8 cellular contexts compared by ENCODE assay signal in the genomic region with DNA sequence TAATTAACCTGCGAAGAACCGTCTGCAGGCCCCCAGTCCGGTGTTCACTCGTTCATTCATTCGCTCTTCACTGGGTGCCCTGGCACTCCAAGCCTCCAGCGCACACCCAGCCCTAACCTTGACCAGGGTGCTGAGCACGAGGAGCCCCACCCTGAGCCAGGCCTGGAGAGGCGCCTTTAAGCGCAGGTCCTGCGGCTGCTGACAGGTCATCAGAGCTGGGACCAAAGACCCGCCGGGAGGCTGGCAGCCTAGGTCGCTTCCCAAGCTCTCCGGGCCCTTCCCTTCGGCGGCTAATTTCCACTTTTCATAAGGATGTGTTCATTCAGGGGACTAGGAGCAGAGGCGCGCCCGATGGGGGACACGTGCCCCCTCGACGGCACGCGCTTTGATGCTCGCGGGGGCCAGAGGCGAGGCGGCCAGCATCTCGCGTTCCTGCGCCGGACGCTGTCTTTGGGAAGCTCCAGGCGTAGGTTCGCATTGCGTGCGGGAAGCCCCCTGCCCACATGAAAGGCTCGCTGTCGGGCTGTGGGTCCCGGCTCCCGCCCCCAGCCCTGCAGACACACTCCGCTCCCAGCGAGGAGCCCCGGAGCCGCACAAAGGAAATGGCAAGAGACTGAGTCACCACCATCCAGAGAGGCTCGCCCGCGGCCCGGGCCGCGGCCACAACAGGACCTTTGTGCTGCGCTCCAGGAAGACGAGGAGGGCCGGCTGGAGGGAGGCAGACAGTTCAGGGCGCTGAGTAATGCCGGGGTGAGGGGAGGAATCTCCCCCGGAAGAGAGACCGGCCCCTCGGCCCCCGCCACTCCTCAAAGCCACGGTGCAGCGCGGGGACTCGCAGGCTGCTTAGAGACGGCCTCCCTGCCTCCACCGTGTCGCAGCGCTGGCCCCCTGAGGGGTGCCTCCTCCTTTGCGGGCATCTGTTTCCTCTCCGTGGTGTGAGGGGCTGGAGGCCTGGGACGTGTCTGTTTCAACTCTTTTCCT.
DNase-seq lines count a peak whose midpoint lies in the region; ATAC-seq and TF ChIP-seq lines count a peak whose summit lies in the region.

No MANE protein-coding gene starts in this region.

- peak overlapping the region; percentile 57 for H3K4me2 ChIP-seq in IMR-90 (ENCODE audit: low read depth, low read length)

- peak; percentile 92 for DNase-seq in AG08396 (ENCODE audit: low spot score)
- DNase-seq in IMR-90: peak; percentile 91
- peak; percentile 95 for DNase-seq in astrocyte of the spinal cord (ENCODE audit: low read depth, low spot score)
- peak; percentile 89 for DNase-seq in kidney tubule cell (ENCODE audit: low spot score)
- no peak for DNase-seq in upper lobe of right lung
- no peak for DNase-seq in D341Med (ENCODE audit: low spot score)
- DNase-seq in NCI-H1105 (lab: John Stamatoyannopoulos, UW): no peak

- H3K4me3 ChIP-seq in IMR-90 (ENCODE audit: insufficient read depth, low read depth, low read length) (no peak overlapping the region), astrocyte of the spinal cord (ENCODE audit: low read depth, low read length) (no peak overlapping the region), upper lobe of right lung (no peak overlapping the region)

- no peaks in the 10 kb centered on the region for H3K79me1 ChIP-seq in IMR-90 (ENCODE audit: low read depth in 1 of 2, low read length in 2 of 2)

- CTCF ChIA-PET in IMR-90 (lab: Yijun Ruan, JAX): no interaction called here

- peaks cover 5% of the 10 kb centered on the region; the same call in 1 of the 2 replicates for H4K20me1 ChIP-seq in IMR-90 (ENCODE audit: insufficient read depth, low read length)

- H2BK120ac ChIP-seq in IMR-90 (ENCODE audit: low read depth, low read length): peak overlapping the region; percentile 97

- peak overlapping the region; percentile 76 to 87 for H4K8ac ChIP-seq in IMR-90 (ENCODE audit: low read depth in 2 of 2, low read length in 2 of 2)

- no peaks in the 10 kb centered on the region for H3K9me3 ChIP-seq in IMR-90 (ENCODE audit: control insufficient read depth, insufficient read depth, low read length)
- no peaks in the 10 kb centered on the region for H3K9me3 ChIP-seq in upper lobe of right lung

- POLR2A ChIA-PET in IMR-90 (lab: Charles Lee; ENCODE audit: unreplicated experiment): no interaction called here

- peak overlapping the region; percentile 87 for H2AK9ac ChIP-seq in IMR-90 (replicated peaks; ENCODE audit: low read depth, low read length, poor library complexity)

- peak overlapping the region; percentile 94 for H4K91ac ChIP-seq in IMR-90 (ENCODE audit: insufficient read depth, low read depth, low read length)

- TF ChIP-seq CTCF in IMR-90 (conservative IDR thresholded peaks at IDR 0.05; ENCODE audit: low read depth, low read length) (no peak), astrocyte of the spinal cord (IDR thresholded peaks at IDR 0.05; ENCODE audit: low read depth, low read length) (no peak), upper lobe of right lung (IDR thresholded peaks at IDR 0.05) (no peak)

- peak overlapping the region; percentile 89 for H3K4ac ChIP-seq in IMR-90 (ENCODE audit: low read depth, low read length)

- intact Hi-C loops in IMR-90 (cut with micrococcal nuclease) (loop anchor here (5.0 kb wide), 1 partner anchor 268 kb away; a partner anchor contains a TSS), upper lobe of right lung (cut with DNase I) (no loop called here)

- WGBS in IMR-90 (ENCODE audit: extremely low coverage in 2 of 2, insufficient read length in 1 of 2), 2 experiments: 53% methylated on average over 3 of the region's 71 CpGs; no CpG with 5 or more reads in 1 of the 2 experiments

- H3K14ac ChIP-seq in IMR-90 (replicated peaks; ENCODE audit: low read depth, low read length): peak overlapping the region; percentile 90

- BruUV-seq in IMR-90 (replicated peaks; lab: Mats Ljungman, UMichigan): no TSS peak

- peak overlapping the region; percentile 98 for H2BK20ac ChIP-seq in IMR-90 (ENCODE audit: low read depth, low read length)

- H3K56ac ChIP-seq in IMR-90 (ENCODE audit: extremely low read depth, insufficient read depth, low read length): no peak overlapping the region

- H3K9ac ChIP-seq in IMR-90 (ENCODE audit: low read depth, low read length): 0 out of 2 replicates have a peak overlapping the region, but pooled peaks have one; percentile 3

- 0 out of 2 replicates have a peak overlapping the region, but pooled peaks have one; percentile 57 for H3K23ac ChIP-seq in IMR-90 (ENCODE audit: low read depth, low read length)

- peak overlapping the region; percentile 80 for H4K5ac ChIP-seq in IMR-90 (ENCODE audit: low read depth, low read length)

- H3K4me1 ChIP-seq in IMR-90 (ENCODE audit: control insufficient read depth, insufficient read depth, low read length) (peaks cover 25% of the 10 kb centered on the region), upper lobe of right lung (peaks cover 7% of the 10 kb centered on the region)

- peaks cover 25% of the 10 kb centered on the region for H3K9me1 ChIP-seq in IMR-90 (ENCODE audit: insufficient read depth, low read length)

- ATAC-seq in IMR-90 (ENCODE audit: low read depth): peak; percentile 92
- ATAC-seq in upper lobe of right lung: peak; percentile 43
- no peak for ATAC-seq in HG02623 (IDR thresholded peaks at IDR 0.05; ENCODE audit: unreplicated experiment)

- H2BK5ac ChIP-seq in IMR-90 (ENCODE audit: low read depth, low read length, poor library complexity, severe bottlenecking): peak overlapping the region; percentile 80

- H3K27me3 ChIP-seq in IMR-90 (ENCODE audit: control insufficient read depth, insufficient read depth, low read length) (no peaks in the 10 kb centered on the region), upper lobe of right lung (no peaks in the 10 kb centered on the region)

- peak; percentile 14 for TF ChIP-seq RAD21 in IMR-90 (IDR thresholded peaks at IDR 0.05; ENCODE audit: low read length)

- TF ChIP-seq POLR2A in IMR-90 (IDR thresholded peaks at IDR 0.05; ENCODE audit: low read depth, low read length): no peak

- H3K27ac ChIP-seq in IMR-90 (ENCODE audit: insufficient read depth, low read length): peak overlapping the region; percentile 54
- H3K27ac ChIP-seq in upper lobe of right lung: no peak overlapping the region

- H3K18ac ChIP-seq in IMR-90 (ENCODE audit: low read depth, low read length): peak overlapping the region; percentile 66

- H2BK15ac ChIP-seq in IMR-90 (ENCODE audit: low read depth, low read length): peak overlapping the region; percentile 99; the same call in 2 of the 3 replicates

- dilution Hi-C loops in IMR-90 (cut with HindIII; ENCODE audit: low sequenced_read_pairs, unreplicated experiment): no loop called here

- peak overlapping the region; percentile 95 for H2AK5ac ChIP-seq in IMR-90 (ENCODE audit: low read depth, low read length)

- peak overlapping the region; percentile 91 for H2AFZ ChIP-seq in IMR-90 (replicated peaks; ENCODE audit: low read length, poor library complexity)

- H3K36me3 ChIP-seq in IMR-90 (ENCODE audit: control insufficient read depth, insufficient read depth, low read length) (no peaks in the 10 kb centered on the region), upper lobe of right lung (no peaks in the 10 kb centered on the region)

- in situ Hi-C loops in IMR-90 (cut with MboI; ENCODE audit: low sequenced_read_pairs): no loop called here
- in situ Hi-C loops in astrocyte of the spinal cord (cut with HindIII; ENCODE audit: low sequenced_read_pairs): no loop called here

TF ChIP-seq in IMR-90, 13 proteins besides CTCF, POLR2A, EP300 and RAD21:
- TF ChIP-seq MXI1 (IDR thresholded peaks at IDR 0.05; ENCODE audit: borderline replicate concordance, low read depth, low read length): 0 out of 2 replicates have a peak, but pooled peaks have one; percentile 19
- TF ChIP-seq, protein P1, sequence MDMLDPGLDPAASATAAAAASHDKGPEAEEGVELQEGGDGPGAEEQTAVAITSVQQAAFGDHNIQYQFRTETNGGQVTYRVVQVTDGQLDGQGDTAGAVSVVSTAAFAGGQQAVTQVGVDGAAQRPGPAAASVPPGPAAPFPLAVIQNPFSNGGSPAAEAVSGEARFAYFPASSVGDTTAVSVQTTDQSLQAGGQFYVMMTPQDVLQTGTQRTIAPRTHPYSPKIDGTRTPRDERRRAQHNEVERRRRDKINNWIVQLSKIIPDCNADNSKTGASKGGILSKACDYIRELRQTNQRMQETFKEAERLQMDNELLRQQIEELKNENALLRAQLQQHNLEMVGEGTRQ (IDR thresholded peaks at IDR 0.05; ENCODE audit: low read depth, low read length): peak; percentile 65
- TF ChIP-seq CHD1 (IDR thresholded peaks at IDR 0.05; ENCODE audit: low read depth, low read length): no peak
- no peak for TF ChIP-seq CEBPB (IDR thresholded peaks at IDR 0.05; ENCODE audit: low read depth, low read length)
- peak; percentile 77 for TF ChIP-seq MAZ (IDR thresholded peaks at IDR 0.05; ENCODE audit: borderline replicate concordance, low read depth, low read length)
- TF ChIP-seq SMC3 (IDR thresholded peaks at IDR 0.05; ENCODE audit: low read depth, low read length): no peak
- TF ChIP-seq, protein P2, sequence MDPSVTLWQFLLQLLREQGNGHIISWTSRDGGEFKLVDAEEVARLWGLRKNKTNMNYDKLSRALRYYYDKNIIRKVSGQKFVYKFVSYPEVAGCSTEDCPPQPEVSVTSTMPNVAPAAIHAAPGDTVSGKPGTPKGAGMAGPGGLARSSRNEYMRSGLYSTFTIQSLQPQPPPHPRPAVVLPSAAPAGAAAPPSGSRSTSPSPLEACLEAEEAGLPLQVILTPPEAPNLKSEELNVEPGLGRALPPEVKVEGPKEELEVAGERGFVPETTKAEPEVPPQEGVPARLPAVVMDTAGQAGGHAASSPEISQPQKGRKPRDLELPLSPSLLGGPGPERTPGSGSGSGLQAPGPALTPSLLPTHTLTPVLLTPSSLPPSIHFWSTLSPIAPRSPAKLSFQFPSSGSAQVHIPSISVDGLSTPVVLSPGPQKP (IDR thresholded peaks at IDR 0.05; ENCODE audit: borderline replicate concordance, low read depth, low read length): no peak
- TF ChIP-seq RFX5 (IDR thresholded peaks at IDR 0.05; ENCODE audit: low read depth, low read length): no peak
- TF ChIP-seq FOS (IDR thresholded peaks at IDR 0.05; ENCODE audit: low read depth, low read length): peak; percentile 87
- no peak for TF ChIP-seq MAFK (IDR thresholded peaks at IDR 0.05; ENCODE audit: low read depth, low read length)
- TF ChIP-seq BHLHE40 (IDR thresholded peaks at IDR 0.05; ENCODE audit: low read depth, low read length): peak; percentile 40; the same call in 1 of the 2 replicates
- TF ChIP-seq RCOR1 (IDR thresholded peaks at IDR 0.05; ENCODE audit: insufficient replicate concordance, low read length): no peak
- TF ChIP-seq NFE2L2 (IDR thresholded peaks at IDR 0.05; ENCODE audit: low read depth, low read length): no peak

Comparison
In these comparisons a context has a peak if more than half of its experiments do, and no peak if none do; other contexts are left out.
1. DNase-seq: peak in AG08396 (single experiment), IMR-90 (single experiment), astrocyte of the spinal cord (single experiment) and kidney tubule cell (single experiment); none in upper lobe of right lung (single experiment), D341Med (single experiment) and NCI-H1105 (single experiment).